ENCODE assay signal across 17 cellular contexts in the genomic region with DNA sequence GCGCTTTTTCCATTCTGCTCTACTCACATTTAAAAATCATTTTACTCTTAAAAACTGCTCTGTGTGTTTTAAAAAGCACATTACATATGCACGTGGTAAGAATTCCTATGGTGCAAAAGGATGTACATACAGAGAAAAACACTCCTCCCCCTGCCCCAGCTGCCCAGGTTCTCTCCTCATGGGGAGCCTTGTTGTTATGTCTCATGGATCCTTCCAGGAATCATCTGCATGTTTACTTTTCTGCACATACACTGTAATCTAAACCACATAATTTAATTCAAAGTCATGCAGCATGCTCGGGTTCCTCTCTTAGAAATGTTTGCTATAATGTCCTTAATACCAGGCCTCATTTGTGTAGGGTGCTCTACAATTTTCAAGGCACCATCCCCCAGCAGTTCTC.
A peak's percentile ranks its signal among the peaks of the same experiment; 100 is the strongest.
DNase-seq lines count a peak whose midpoint lies in the region; ATAC-seq and TF ChIP-seq lines count a peak whose summit lies in the region.
"Had no signal": no experiment of that assay in that cellular context is flagged by ENCODE, and none has a peak within 500 bp of the region (broad histone marks: within the 10 kb centered on the region; RNA-seq: fewer than 3 reads in every experiment).

No MANE protein-coding gene starts in this region.

- H3K27ac ChIP-seq in left ventricle myocardium inferior (replicated peaks) = peak overlapping the region; percentile 93
- peak overlapping the region in 3 of 4 donors; percentile 77 to 85 (median 83) for H3K27ac ChIP-seq in gastroesophageal sphincter
- H3K27ac ChIP-seq: SK-N-MC had no signal

- TF ChIP-seq EP300 in gastroesophageal sphincter (IDR thresholded peaks at IDR 0.05) = no peak

- ATAC-seq in Right ventricle myocardium inferior (no peak), gastroesophageal sphincter (no peak), HG03039 (IDR thresholded peaks at IDR 0.05; ENCODE audit: unreplicated experiment) (no peak), HG03108 (IDR thresholded peaks at IDR 0.05; ENCODE audit: unreplicated experiment) (no peak)
- ATAC-seq: activated CD8-positive, alpha-beta T cell treated with anti-CD3 and anti-CD28 coated beads, Interleukin-2, amount 10 ng/mL, durations not matched to agents 7 days and 5 days; activated naive CD4-positive, alpha-beta T cell treated with anti-CD3 and anti-CD28 coated beads, Interleukin-2, amount 50 U/mL, for 72 hours; naive thymus-derived CD4-positive, alpha-beta T cell had no signal

- TF ChIP-seq POLR2A in gastroesophageal sphincter (IDR thresholded peaks at IDR 0.05) = no peak

- DNase-seq in left ventricle myocardium inferior (no peak), Right ventricle myocardium inferior (ENCODE audit: missing footprints) (no peak), NCI-H526 (lab: John Stamatoyannopoulos, UW) (peak; percentile 20 to 40), UCSD-AML1 (lab: John Stamatoyannopoulos, UW; ENCODE audit: unreplicated experiment) (no peak)
- DNase-seq: activated CD4-positive, CD25-positive, alpha-beta regulatory T cell; activated CD8-positive, alpha-beta T cell treated with anti-CD3 and anti-CD28 coated beads, Interleukin-2, amount 10 ng/mL, durations not matched to agents 7 days and 5 days; activated T-cell treated with anti-CD3 and anti-CD28 coated beads, Interleukin-2, amount 50 U/mL, for 48 hours; CD4-positive, alpha-beta memory T cell; kidney; naive thymus-derived CD4-positive, alpha-beta T cell; spleen had no signal

- H3K9me3 ChIP-seq in left ventricle myocardium inferior (replicated peaks) (no peaks in the 10 kb centered on the region), gastroesophageal sphincter (no peaks in the 10 kb centered on the region)
- H3K9me3 ChIP-seq: HAP-1, spleen had no signal

- H3K36me3 ChIP-seq in left ventricle myocardium inferior (no peaks in the 10 kb centered on the region), gastroesophageal sphincter (no peaks in the 10 kb centered on the region)
- H3K36me3 ChIP-seq: HAP-1, spleen had no signal

- intact Hi-C loops in left ventricle myocardium inferior (cut with micrococcal nuclease) = no loop called here
- intact Hi-C loops in Right ventricle myocardium inferior (cut with DNase I) = loop anchor here (2.0 kb wide), 1 partner anchor 81 kb away; no protein-coding TSS in a partner anchor

- H3K4me1 ChIP-seq in left ventricle myocardium inferior (peaks cover 95% of the 10 kb centered on the region), gastroesophageal sphincter (peaks cover 4 to 88% (median 13%) of the 10 kb centered on the region in 3 donors)
- H3K4me1 ChIP-seq: HAP-1 had no signal

- 50 to 68% methylated on average over 3 of the region's 3 CpGs for WGBS in gastroesophageal sphincter (ENCODE audit: low coverage in 1 of 2), 2 donors

- H3K4me3 ChIP-seq in left ventricle myocardium inferior (no peak overlapping the region), gastroesophageal sphincter (no peak overlapping the region)
- H3K4me3 ChIP-seq: HAP-1, SK-N-MC, spleen had no signal

- TF ChIP-seq CTCF in left ventricle myocardium inferior (IDR thresholded peaks at IDR 0.05; ENCODE audit: borderline replicate concordance) (no peak), gastroesophageal sphincter (IDR thresholded peaks at IDR 0.05) (no peak)

- H3K27me3 ChIP-seq in left ventricle myocardium inferior (ENCODE audit: low read depth) (no peaks in the 10 kb centered on the region), gastroesophageal sphincter (no peaks in the 10 kb centered on the region)
- H3K27me3 ChIP-seq: spleen had no signal

Comparison
In these comparisons a context has a peak if more than half of its experiments do, and no peak if none do; other contexts are left out.
1. DNase-seq: peak in NCI-H526 (2 of 2); none in left ventricle myocardium inferior (single experiment), Right ventricle myocardium inferior (single experiment) and UCSD-AML1 (single experiment).